In genomic region chr16:85057948-85058347, GRCh38 we compare ENCODE assay signal across 18 cellular contexts. TPM values are rescaled to one million over a fixed set of nuclear protein-coding genes. Genes with fewer than 3 reads are reported as not detected.
DNase-seq lines count a peak whose midpoint lies in the region; ATAC-seq and TF ChIP-seq lines count a peak whose summit lies in the region.
"Had no signal": no experiment of that assay in that cellular context is flagged by ENCODE, and none has a peak within 500 bp of the region (broad histone marks: within the 10 kb centered on the region; RNA-seq: fewer than 3 reads in every experiment).

No MANE protein-coding gene starts in this region.

- no peaks in the 10 kb centered on the region for H3K27me3 ChIP-seq in CD8-positive, alpha-beta T cell (ENCODE audit: insufficient read depth, low read length)
- H3K27me3 ChIP-seq in left lung (no peaks in the 10 kb centered on the region), esophagus squamous epithelium (no peaks in the 10 kb centered on the region)
- H3K27me3 ChIP-seq: body of pancreas, neural progenitor cell had no signal

- TF ChIP-seq CTCF in CD8-positive, alpha-beta T cell (IDR thresholded peaks at IDR 0.05), result no peak
- TF ChIP-seq CTCF in foreskin fibroblast (IDR thresholded peaks at IDR 0.05; ENCODE audit: low read depth, low read length) (no peak), left lung (IDR thresholded peaks at IDR 0.05) (no peak), esophagus squamous epithelium (IDR thresholded peaks at IDR 0.05) (no peak)

- POLR2A ChIA-PET in CD8-positive, alpha-beta T cell (lab: Charles Lee), result interaction anchor here (1.0 to 5.3 kb wide), 3 partner anchors 11 to 46 kb away, joined by 4 to 37 read pairs (median 24); partner anchors contain the start of genes KIAA0513 and ZDHHC7

- H3K27me3 Mint-ChIP-seq in CD8-positive, alpha-beta T cell (ENCODE audit: low read depth), result no peaks in the 10 kb centered on the region
- H3K27me3 Mint-ChIP-seq in T-helper 17 cell, result no peaks in the 10 kb centered on the region

- WGBS in esophagus squamous epithelium, 2 donors, result 88 to 90% methylated on average over 5 to 7 of the region's 7 CpGs

- no peaks in the 10 kb centered on the region for H3K36me3 ChIP-seq in CD8-positive, alpha-beta T cell (ENCODE audit: insufficient read depth, low read length)
- H3K36me3 ChIP-seq in left lung, result peaks cover 0 to 12% of the 10 kb centered on the region in 2 donors
- H3K36me3 ChIP-seq in esophagus squamous epithelium, result no peaks in the 10 kb centered on the region
- H3K36me3 ChIP-seq: HAP-1, neural progenitor cell had no signal

- peaks cover 46% of the 10 kb centered on the region for H3K4me1 ChIP-seq in CD8-positive, alpha-beta T cell (ENCODE audit: insufficient read depth, low read length)
- H3K4me1 ChIP-seq in left lung (peaks cover 17 to 75% of the 10 kb centered on the region in 2 donors), esophagus squamous epithelium (peaks cover 20 to 34% (median 21%) of the 10 kb centered on the region in 3 donors)
- H3K4me1 ChIP-seq: HAP-1 had no signal

- peaks cover 3% of the 10 kb centered on the region for H3K36me3 Mint-ChIP-seq in CD8-positive, alpha-beta T cell
- H3K36me3 Mint-ChIP-seq in T-helper 17 cell (ENCODE audit: low read depth), result no peaks in the 10 kb centered on the region
- H3K36me3 Mint-ChIP-seq: WTC11 had no signal

- H3K27ac ChIP-seq in CD8-positive, alpha-beta T cell (ENCODE audit: low read depth, low read length), result no peak overlapping the region
- H3K27ac ChIP-seq in left lung (no peak overlapping the region), esophagus squamous epithelium (no peak overlapping the region)
- H3K27ac ChIP-seq: body of pancreas, C4-2B, neural progenitor cell, skin epidermis had no signal

- H3K4me3 Mint-ChIP-seq in CD8-positive, alpha-beta T cell, result no peak overlapping the region
- H3K4me3 Mint-ChIP-seq in T-helper 17 cell, result peak overlapping the region; percentile 12
- H3K4me3 Mint-ChIP-seq: activated T-cell treated with anti-CD3 and anti-CD28 coated beads, Interleukin-2, amount 50 U/mL, for 4 hours; neural progenitor cell; WTC11 had no signal

- intact Hi-C loops in CD8-positive, alpha-beta T cell (cut with DNase I, micrococcal nuclease), result no loop called here
- intact Hi-C loops in left ventricle myocardium superior (cut with micrococcal nuclease), result no loop called here
- intact Hi-C loops in left lung (cut with DNase I), result no loop called here
- intact Hi-C loops in esophagus squamous epithelium (cut with DNase I), result no loop called here

- H3K9me3 Mint-ChIP-seq in CD8-positive, alpha-beta T cell, result no peaks in the 10 kb centered on the region
- H3K9me3 Mint-ChIP-seq: activated T-cell treated with anti-CD3 and anti-CD28 coated beads, Interleukin-2, amount 50 U/mL, for 4 hours; neural progenitor cell; WTC11 had no signal

- CTCF ChIA-PET in CD8-positive, alpha-beta T cell (lab: Charles Lee), result interaction anchor here (1.0 kb wide), 1 partner anchor 42 kb away, joined by 4 read pairs; no protein-coding TSS in a partner anchor

- H3K9me3 ChIP-seq in CD8-positive, alpha-beta T cell (ENCODE audit: low read length), result no peaks in the 10 kb centered on the region
- H3K9me3 ChIP-seq in T-helper 17 cell (ENCODE audit: control insufficient read depth, low read length, poor library complexity, severe bottlenecking) (no peaks in the 10 kb centered on the region), left lung (no peaks in the 10 kb centered on the region), esophagus squamous epithelium (no peaks in the 10 kb centered on the region)
- H3K9me3 ChIP-seq: body of pancreas, HAP-1 had no signal

- no peak for DNase-seq in CD8-positive, alpha-beta T cell
- DNase-seq in T-helper 17 cell, result no peak
- DNase-seq in left ventricle myocardium superior, result no peak
- no peak for DNase-seq in foreskin fibroblast
- no peak for DNase-seq in SW 1271 (lab: John Stamatoyannopoulos, UW)
- DNase-seq in left lung, result no peak
- DNase-seq in esophagus squamous epithelium (lab: John Stamatoyannopoulos, UW), result no peak
- DNase-seq: activated T-cell treated with anti-CD3 and anti-CD28 coated beads, Interleukin-2, amount 50 U/mL, for 4 hours; GDM1; MV-4-11 had no signal

- ATAC-seq in CD8-positive, alpha-beta T cell, result no peak
- ATAC-seq in HG03442 (IDR thresholded peaks at IDR 0.05; ENCODE audit: unreplicated experiment) (peak; percentile 35), T-helper 17 cell (no peak), left ventricle myocardium superior (peak; percentile 85), left lung (no peak)
- ATAC-seq: activated T-cell treated with anti-CD3 and anti-CD28 coated beads, Interleukin-2, amount 50 U/mL, for 4 hours; left lobe of liver had no signal

- H3K27ac Mint-ChIP-seq in CD8-positive, alpha-beta T cell, result peak overlapping the region; percentile 94
- peak overlapping the region; percentile 98 for H3K27ac Mint-ChIP-seq in T-helper 17 cell
- H3K27ac Mint-ChIP-seq: neural progenitor cell, WTC11 had no signal

- no peak for TF ChIP-seq POLR2A in esophagus squamous epithelium (IDR thresholded peaks at IDR 0.05)

- no peak overlapping the region for H3K4me3 ChIP-seq in CD8-positive, alpha-beta T cell (ENCODE audit: low read depth, low read length)
- H3K4me3 ChIP-seq in foreskin fibroblast (ENCODE audit: low read depth in 1 of 2, low read length in 2 of 2), result no peak overlapping the region
- H3K4me3 ChIP-seq in left lung, result no peak overlapping the region
- no peak overlapping the region for H3K4me3 ChIP-seq in esophagus squamous epithelium
- H3K4me3 ChIP-seq: body of pancreas, HAP-1, neural progenitor cell, skin epidermis had no signal

- H3K4me1 Mint-ChIP-seq in CD8-positive, alpha-beta T cell (ENCODE audit: low read depth), result peaks cover 76% of the 10 kb centered on the region
- peaks cover 38% of the 10 kb centered on the region for H3K4me1 Mint-ChIP-seq in T-helper 17 cell

RNA-seq across cellular contexts. Expression of gene KIAA0513, which starts 30.4 kb away (rescaled TPM):
- 10 to 100 TPM in 1 of 2 experiments, 1 to 10 TPM in 1; 9.7 to 10.3 TPM for total RNA-seq in CD8-positive, alpha-beta T cell
- total RNA-seq in T-helper 17 cell (10 to 100 TPM in 1 of 2 donors, 1 to 10 TPM in 1; 8.1 to 35.0 TPM), left ventricle myocardium superior (9.5 TPM), left lung (10 to 100 TPM; 22.6 to 31.7 TPM), esophagus squamous epithelium (10 to 100 TPM in 1 of 4 donors, 1 to 10 TPM in 3; 9.0 to 11.4 (median 9.7) TPM)

RNA-seq across cellular contexts. Expression of gene ZDHHC7, which starts 46.6 kb away (rescaled TPM):
- 10 to 100 TPM; 85.4 to 92.1 TPM for total RNA-seq in CD8-positive, alpha-beta T cell
- total RNA-seq in T-helper 17 cell, result 10 to 100 TPM; 35.4 to 46.6 TPM
- total RNA-seq in left ventricle myocardium superior, result 37.1 TPM
- total RNA-seq in left lung, result 10 to 100 TPM; 69.8 to 82.3 TPM
- total RNA-seq in esophagus squamous epithelium, result 10 to 100 TPM; 31.2 to 41.2 (median 38.6) TPM

RNA-seq across cellular contexts. Expression of gene CIBAR2, which starts 54.3 kb away (rescaled TPM):
- total RNA-seq in CD8-positive, alpha-beta T cell, result not detected
- total RNA-seq in T-helper 17 cell (not detected), left ventricle myocardium superior (not detected), left lung (1 to 10 TPM in 1 of 2 donors, under 1 TPM in 1; 0.29 to 9.6 TPM), esophagus squamous epithelium (not detected)
- total RNA-seq: activated T-cell treated with anti-CD3 and anti-CD28 coated beads, Interleukin-2, amount 50 U/mL, for 4 hours; body of pancreas; left lobe of liver; WTC11 had no signal

Comparison
In these comparisons a context has a peak if more than half of its experiments do, and no peak if none do; other contexts are left out.
1. ATAC-seq: peak in HG03442 (single experiment) and left ventricle myocardium superior (single experiment); none in CD8-positive, alpha-beta T cell (single experiment), T-helper 17 cell (single experiment) and left lung (single experiment).